13 cellular contexts compared by ENCODE assay signal in the genomic region with DNA sequence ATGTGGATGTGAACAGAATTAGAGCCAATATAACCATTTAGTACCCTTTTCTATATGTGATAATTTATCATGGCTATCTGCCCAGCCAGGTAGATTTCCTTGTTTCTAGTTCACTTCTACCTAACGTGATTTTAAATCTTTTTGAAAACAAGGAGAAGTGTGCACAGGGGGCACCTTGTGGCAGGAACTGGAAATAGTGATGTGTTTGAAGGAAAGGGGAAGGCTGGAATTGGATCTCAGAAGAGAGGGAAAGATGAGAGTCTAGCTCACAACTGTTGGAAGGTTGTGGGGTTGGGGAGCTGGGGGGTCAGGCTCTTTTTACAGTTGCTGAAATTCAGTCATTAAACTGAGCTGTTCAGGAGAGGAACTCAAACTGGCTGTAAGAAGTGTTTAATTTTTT.
DNase-seq lines count a peak whose midpoint lies in the region; ATAC-seq and TF ChIP-seq lines count a peak whose summit lies in the region.
"Had no signal": no experiment of that assay in that cellular context is flagged by ENCODE, and none has a peak within 500 bp of the region (broad histone marks: within the 10 kb centered on the region; RNA-seq: fewer than 3 reads in every experiment).

No MANE protein-coding gene starts in this region.

- POLR2A ChIA-PET in AG04450 (lab: Yijun Ruan, JAX): no interaction called here

- H3K4me3 ChIP-seq in AG04450 (ENCODE audit: low read depth, low read length) (no peak overlapping the region), HAP-1 (no peak overlapping the region), uterus (no peak overlapping the region)
- H3K4me3 ChIP-seq: SJCRH30 had no signal

- intact Hi-C loops in uterus (cut with DNase I; ENCODE audit: low total_unique reads): no loop called here

- H3K4me1 ChIP-seq in HAP-1: no peaks in the 10 kb centered on the region
- H3K4me1 ChIP-seq in uterus: no peaks in the 10 kb centered on the region
- H3K4me1 ChIP-seq: SJCRH30 had no signal

- DNase-seq in AG04450 (ENCODE audit: low read depth, low spot score) (no peak), HAP-1 (ENCODE audit: low spot score in 2 of 2) (peak; percentile 17 to 19), amniotic epithelial cell (ENCODE audit: low read depth) (peak; percentile 17), kidney glomerular epithelial cell (lab: John Stamatoyannopoulos, UW) (peak; percentile 9), NCI-H187 (lab: John Stamatoyannopoulos, UW) (no peak), uterus (no peak), NAMALWA (ENCODE audit: low spot score) (no peak)
- DNase-seq: DMS153; effector CD4-positive, alpha-beta T cell; MV-4-11; SJCRH30; stimulated activated CD4-positive, alpha-beta T cell treated with anti-CD3 and anti-CD28 coated beads, Interleukin-4, amount 100 ng/mL, for 24 hours had no signal

- no peak for TF ChIP-seq POLR2A in uterus (IDR thresholded peaks at IDR 0.05)

- CTCF ChIA-PET in AG04450 (lab: Charles Lee): interaction anchor here (1.7 to 3.7 kb wide), 2 partner anchors 186 to 1498 kb away, joined by 5 to 27 read pairs; no protein-coding TSS in a partner anchor

- H3K9me3 ChIP-seq in AG04450 (ENCODE audit: control insufficient read depth, insufficient read depth, low read length) (no peaks in the 10 kb centered on the region), HAP-1 (no peaks in the 10 kb centered on the region), uterus (no peaks in the 10 kb centered on the region)
- H3K9me3 ChIP-seq: SJCRH30 had no signal

- no peak overlapping the region for H3K27ac ChIP-seq in AG04450 (ENCODE audit: low read depth, low read length)
- H3K27ac ChIP-seq in uterus: no peak overlapping the region
- H3K27ac ChIP-seq: SJCRH30 had no signal

- H3K36me3 ChIP-seq in HAP-1 (replicated peaks) (no peaks in the 10 kb centered on the region), uterus (no peaks in the 10 kb centered on the region)
- H3K36me3 ChIP-seq: SJCRH30 had no signal

- in situ Hi-C loops in HAP-1 (cut with MboI; ENCODE audit: low sequenced_read_pairs): no loop called here

- no peaks in the 10 kb centered on the region for H3K27me3 ChIP-seq in AG04450 (ENCODE audit: control insufficient read depth, insufficient read depth, low read length)
- no peaks in the 10 kb centered on the region for H3K27me3 ChIP-seq in HAP-1 (ENCODE audit: low read depth)
- no peaks in the 10 kb centered on the region for H3K27me3 ChIP-seq in uterus
- H3K27me3 ChIP-seq: SJCRH30 had no signal

- ATAC-seq in HG03565 (IDR thresholded peaks at IDR 0.05; ENCODE audit: unreplicated experiment): no peak

- peak; percentile 44 for TF ChIP-seq CTCF in AG04450 (IDR thresholded peaks at IDR 0.05; ENCODE audit: low read depth, low read length)
- TF ChIP-seq CTCF in uterus (IDR thresholded peaks at IDR 0.05): no peak

Comparison
In these comparisons a context has a peak if more than half of its experiments do, and no peak if none do; other contexts are left out.
1. DNase-seq: peak in HAP-1 (2 of 2), amniotic epithelial cell (single experiment) and kidney glomerular epithelial cell (single experiment); none in AG04450 (single experiment), NCI-H187 (0 of 2), uterus (0 of 2) and NAMALWA (single experiment).